ENCODE assay signal across 10 cellular contexts in the genomic region with DNA sequence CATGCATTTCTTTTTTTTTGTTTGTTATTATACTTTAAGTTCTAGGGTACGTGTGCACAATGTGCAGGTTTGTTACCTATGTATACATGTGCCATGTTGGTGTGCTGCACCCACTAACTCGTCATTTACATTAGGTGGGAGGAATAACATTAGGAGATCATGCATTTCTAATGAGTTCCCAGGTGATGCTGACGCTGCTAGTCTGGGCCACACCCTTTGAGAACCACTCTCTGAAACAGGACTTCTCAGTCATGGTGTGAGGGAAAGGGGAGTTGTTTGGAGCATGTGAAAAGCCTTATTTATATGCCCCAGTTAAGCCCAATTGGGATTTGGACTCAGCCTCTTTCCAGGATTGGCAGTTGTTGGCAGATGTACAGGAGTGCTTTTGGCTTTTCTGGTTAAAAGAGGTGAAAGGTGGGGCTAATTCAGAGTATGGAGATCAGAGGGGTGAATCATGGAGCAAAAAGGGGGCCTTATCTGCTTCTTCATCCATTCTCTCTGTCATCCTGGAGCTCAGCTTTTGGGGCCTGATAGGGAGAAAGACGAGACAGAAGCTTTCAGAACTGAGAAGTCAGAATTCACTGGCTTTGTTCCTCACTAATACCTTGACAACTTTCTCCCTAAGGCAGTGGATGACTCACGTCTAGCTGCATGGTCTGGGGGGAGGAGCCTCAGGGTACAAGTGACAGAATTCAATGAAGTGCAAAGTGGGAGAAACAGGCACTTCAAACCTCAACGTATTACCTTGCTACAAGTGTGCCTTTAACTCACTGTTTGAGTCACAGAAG.
DNase-seq lines count a peak whose midpoint lies in the region; ATAC-seq and TF ChIP-seq lines count a peak whose summit lies in the region.
"Had no signal": no experiment of that assay in that cellular context is flagged by ENCODE, and none has a peak within 500 bp of the region (broad histone marks: within the 10 kb centered on the region; RNA-seq: fewer than 3 reads in every experiment).

No MANE protein-coding gene starts in this region.

- no peaks in the 10 kb centered on the region for H3K4me1 Mint-ChIP-seq in HFFc6 (ENCODE audit: low read depth)

- H3K4me1 ChIP-seq in prostate gland (replicated peaks) = no peaks in the 10 kb centered on the region
- H3K4me1 ChIP-seq: parathyroid adenoma had no signal

- H3K27me3 ChIP-seq in prostate gland (replicated peaks; ENCODE audit: insufficient read depth) = no peaks in the 10 kb centered on the region

- H3K27ac Mint-ChIP-seq in HFFc6 = no peak overlapping the region

- peak; percentile 40 for DNase-seq in DMS79 (lab: John Stamatoyannopoulos, UW)
- DNase-seq in NCI-H69 (lab: John Stamatoyannopoulos, UW) = peak; percentile 79
- DNase-seq in iPS-NIHi11 (ENCODE audit: low spot score) = peak; percentile 14
- no peak for DNase-seq in HFFc6
- DNase-seq in prostate gland (ENCODE audit: low spot score) = no peak
- no peak for DNase-seq in cerebellum (ENCODE audit: low spot score)
- no peak for DNase-seq in NCI-H187 (lab: John Stamatoyannopoulos, UW)
- DNase-seq: activated CD4-positive, alpha-beta T cell treated with anti-CD3 and anti-CD28 coated beads for 1 hour had no signal

- peak; percentile 55 for ATAC-seq in GM21447 (IDR thresholded peaks at IDR 0.05; ENCODE audit: unreplicated experiment)

- TF ChIP-seq CTCF in HFFc6 (IDR thresholded peaks at IDR 0.05) = no peak
- TF ChIP-seq CTCF in prostate gland (IDR thresholded peaks at IDR 0.05) = no peak

- no peak overlapping the region for H3K27ac ChIP-seq in prostate gland
- H3K27ac ChIP-seq: parathyroid adenoma had no signal

- no peaks in the 10 kb centered on the region for H3K36me3 Mint-ChIP-seq in HFFc6 (ENCODE audit: low read depth)

- H3K9me3 ChIP-seq in prostate gland = no peaks in the 10 kb centered on the region

- H3K4me3 Mint-ChIP-seq in HFFc6 = no peak overlapping the region

- intact Hi-C loops in prostate gland (cut with DNase I) = no loop called here

- 43% methylated on average over 6 of the region's 6 CpGs for WGBS in prostate gland

- TF ChIP-seq POLR2A in prostate gland (IDR thresholded peaks at IDR 0.05) = no peak

- peaks cover 26% of the 10 kb centered on the region for H3K9me3 Mint-ChIP-seq in HFFc6

- H3K36me3 ChIP-seq in prostate gland = no peaks in the 10 kb centered on the region

- no peak overlapping the region for H3K4me3 ChIP-seq in prostate gland

- peaks cover 3% of the 10 kb centered on the region for H3K27me3 Mint-ChIP-seq in HFFc6 (ENCODE audit: insufficient read depth)

Comparison
In these comparisons a context has a peak if more than half of its experiments do, and no peak if none do; other contexts are left out.
1. DNase-seq: peak in DMS79 (single experiment), NCI-H69 (single experiment) and iPS-NIHi11 (single experiment); none in HFFc6 (single experiment), prostate gland (single experiment), cerebellum (single experiment) and NCI-H187 (0 of 2).